12 cellular contexts compared by ENCODE assay signal in genomic region chr17:182164-182751, GRCh38. TPM values are rescaled to one million over a fixed set of nuclear protein-coding genes. Genes with fewer than 3 reads are reported as not detected.
DNase-seq lines count a peak whose midpoint lies in the region; ATAC-seq and TF ChIP-seq lines count a peak whose summit lies in the region.
"Had no signal": no experiment of that assay in that cellular context is flagged by ENCODE, and none has a peak within 500 bp of the region (broad histone marks: within the 10 kb centered on the region; RNA-seq: fewer than 3 reads in every experiment).

No MANE protein-coding gene starts in this region.

- CTCF ChIA-PET in A673 (lab: Charles Lee) = no interaction called here

- H3K4me3 ChIP-seq in mucosa of descending colon (no peak overlapping the region), Peyer's patch (no peak overlapping the region), A673 (ENCODE audit: low read depth, low read length, poor library complexity, severe bottlenecking) (no peak overlapping the region)

- ATAC-seq in left cardiac atrium (peak; percentile 12 to 48), Right ventricle myocardium inferior (no peak), mucosa of descending colon (peak; percentile 61), HG03432 (IDR thresholded peaks at IDR 0.05; ENCODE audit: unreplicated experiment) (no peak)
- no peak for ATAC-seq in central memory CD8-positive, alpha-beta T cell (replicated peaks; ENCODE audit: extremely low read depth, poor library complexity, severe bottlenecking)

- no peaks in the 10 kb centered on the region for H3K9me3 ChIP-seq in mucosa of descending colon
- H3K9me3 ChIP-seq in Peyer's patch = no peaks in the 10 kb centered on the region
- H3K9me3 ChIP-seq in A673 (ENCODE audit: low read depth, low read length, poor library complexity, severe bottlenecking) = no peaks in the 10 kb centered on the region
- H3K9me3 ChIP-seq: ascending aorta had no signal

- no TSS peak for BruUV-seq in A673 (replicated peaks; lab: Mats Ljungman, UMichigan)

- no peaks in the 10 kb centered on the region for H3K4me1 Mint-ChIP-seq in central memory CD8-positive, alpha-beta T cell

- H3K27me3 ChIP-seq in Peyer's patch (peaks cover 0 to 20% of the 10 kb centered on the region in 2 donors), A673 (replicated peaks; ENCODE audit: insufficient read depth, low read depth, low read length, poor library complexity) (peaks cover 34% of the 10 kb centered on the region)

- H3K4me3 Mint-ChIP-seq in central memory CD8-positive, alpha-beta T cell = peak overlapping the region; percentile 59

- no peak for DNase-seq in left cardiac atrium
- no peak for DNase-seq in Right ventricle myocardium inferior (ENCODE audit: missing footprints)
- DNase-seq in central memory CD8-positive, alpha-beta T cell (ENCODE audit: low spot score in 2 of 2) = no peak
- DNase-seq in mucosa of descending colon = no peak
- no peak for DNase-seq in Peyer's patch
- no peak for DNase-seq in A673 (ENCODE audit: low spot score)
- no peak for DNase-seq in occipital lobe (lab: John Stamatoyannopoulos, UW)
- DNase-seq: HCEC 1CT had no signal

- TF ChIP-seq CTCF in mucosa of descending colon (IDR thresholded peaks at IDR 0.05) (no peak), Peyer's patch (IDR thresholded peaks at IDR 0.05) (no peak), A673 (conservative IDR thresholded peaks at IDR 0.05; ENCODE audit: low read depth, low read length) (no peak)

- peaks cover 73% of the 10 kb centered on the region for H3K27me3 Mint-ChIP-seq in central memory CD8-positive, alpha-beta T cell

- TF ChIP-seq POLR2A in Peyer's patch (IDR thresholded peaks at IDR 0.05) = no peak

- no peaks in the 10 kb centered on the region for H3K9me3 Mint-ChIP-seq in central memory CD8-positive, alpha-beta T cell

- H3K4me1 ChIP-seq in mucosa of descending colon (ENCODE audit: low read depth) (peaks cover 4% of the 10 kb centered on the region), Peyer's patch (peaks cover 0 to 20% (median 5%) of the 10 kb centered on the region in 4 donors), A673 (ENCODE audit: insufficient read depth, low read length, poor library complexity, severe bottlenecking) (no peaks in the 10 kb centered on the region)
- H3K4me1 ChIP-seq: ascending aorta had no signal

- H3K27ac ChIP-seq in Peyer's patch (peak overlapping the region in 1 of 4 donors; percentile 31), A673 (ENCODE audit: low read depth, low read length, poor library complexity, severe bottlenecking) (no peak overlapping the region)
- H3K27ac ChIP-seq: ascending aorta had no signal

- no peak overlapping the region for H3K27ac Mint-ChIP-seq in central memory CD8-positive, alpha-beta T cell (ENCODE audit: low read depth)

- H3K36me3 ChIP-seq in mucosa of descending colon (ENCODE audit: low read depth) = no peaks in the 10 kb centered on the region
- no peaks in the 10 kb centered on the region for H3K36me3 ChIP-seq in Peyer's patch
- no peaks in the 10 kb centered on the region for H3K36me3 ChIP-seq in A673 (ENCODE audit: insufficient read depth, low read length, poor library complexity, severe bottlenecking)
- H3K36me3 ChIP-seq: ascending aorta had no signal

- H3K36me3 Mint-ChIP-seq in central memory CD8-positive, alpha-beta T cell (ENCODE audit: insufficient read depth) = peaks cover 1% of the 10 kb centered on the region

- POLR2A ChIA-PET in A673 (lab: Charles Lee; ENCODE audit: low non-redundant PET) = no interaction called here

- intact Hi-C loops in left cardiac atrium (cut with DNase I) (no loop called here), Right ventricle myocardium inferior (cut with DNase I) (loop anchor here (5.0 kb wide), 2 partner anchors 50 to 125 kb away; no protein-coding TSS in a partner anchor), mucosa of descending colon (cut with DNase I, micrococcal nuclease) (no loop called here), A673 (cut with micrococcal nuclease; ENCODE audit: unreplicated experiment) (no loop called here)

RNA-seq across cellular contexts. Expression of gene DOC2B, which starts 0.8 kb away (rescaled TPM):
- total RNA-seq in left cardiac atrium (10 to 100 TPM in 1 of 2 donors, 1 to 10 TPM in 1; 6.8 to 16.4 TPM), Right ventricle myocardium inferior (4.5 TPM), mucosa of descending colon (1 to 10 TPM; 3.2 to 6.7 (median 4.0) TPM), Peyer's patch (10 to 100 TPM in 1 of 4 donors, 1 to 10 TPM in 3; 4.2 to 29.7 (median 6.1) TPM), A673 (2021) (0.17 and 0.39 TPM in 2 replicates), occipital lobe (15.6 TPM)

RNA-seq across cellular contexts. Expression of gene SCGB1C2, which starts 44.9 kb away (rescaled TPM):
- total RNA-seq in left cardiac atrium = not detected
- total RNA-seq in Right ventricle myocardium inferior = not detected
- total RNA-seq in mucosa of descending colon = not detected
- not detected for total RNA-seq in Peyer's patch
- total RNA-seq in A673 (2021) = not detected in 2 replicates
- total RNA-seq in occipital lobe = not detected
- total RNA-seq: ascending aorta; glomerular endothelial cell; T-helper 2 cell treated with Interferon-gamma antibody and Interleukin-4, amounts not matched to agents 100 ng/mL and 5 ng/mL, for 36 hours had no signal

Comparison
In these comparisons a context has a peak if more than half of its experiments do, and no peak if none do; other contexts are left out.
1. ATAC-seq: peak in left cardiac atrium (2 of 2) and mucosa of descending colon (single experiment); none in Right ventricle myocardium inferior (single experiment), central memory CD8-positive, alpha-beta T cell (single experiment) and HG03432 (single experiment).